1 cellular context compared by ENCODE assay signal in the genomic region with DNA sequence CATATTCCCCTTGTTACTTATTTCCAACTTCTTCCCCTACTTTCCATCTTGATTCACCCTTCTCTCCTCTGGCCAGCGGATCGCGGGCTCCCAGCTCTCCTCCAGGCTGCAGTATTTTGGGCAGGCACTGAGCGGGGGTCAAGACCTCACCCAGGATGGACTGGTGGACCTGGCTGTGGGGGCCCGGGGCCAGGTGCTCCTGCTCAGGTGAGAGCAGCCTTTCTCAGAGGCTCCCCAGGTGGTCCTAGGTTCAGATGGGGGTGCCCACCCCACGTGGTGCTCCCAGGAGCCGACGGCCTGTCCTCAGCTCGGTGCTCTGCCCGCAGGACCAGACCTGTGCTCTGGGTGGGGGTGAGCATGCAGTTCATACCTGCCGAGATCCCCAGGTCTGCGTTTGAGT.
TF ChIP-seq lines count a peak whose summit lies in the region.

No MANE protein-coding gene starts in this region.

TF ChIP-seq in HepG2, 621 proteins besides CTCF, POLR2A, EP300 and RAD21:
- TF ChIP-seq CHCHD3 (CRISPR knock-in tag; IDR thresholded peaks at IDR 0.05) (peak; percentile 8; the same call in 1 of the 2 replicates), ZC3H13 (CRISPR knock-in tag; IDR thresholded peaks at IDR 0.05) (no peak), ZNF138 (CRISPR knock-in tag; IDR thresholded peaks at IDR 0.05; ENCODE audit: low read depth) (no peak)
- TF ChIP-seq, protein P1, sequence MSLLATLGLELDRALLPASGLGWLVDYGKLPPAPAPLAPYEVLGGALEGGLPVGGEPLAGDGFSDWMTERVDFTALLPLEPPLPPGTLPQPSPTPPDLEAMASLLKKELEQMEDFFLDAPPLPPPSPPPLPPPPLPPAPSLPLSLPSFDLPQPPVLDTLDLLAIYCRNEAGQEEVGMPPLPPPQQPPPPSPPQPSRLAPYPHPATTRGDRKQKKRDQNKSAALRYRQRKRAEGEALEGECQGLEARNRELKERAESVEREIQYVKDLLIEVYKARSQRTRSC (CRISPR knock-in tag; IDR thresholded peaks at IDR 0.05; ENCODE audit: low read depth), result no peak; the same call in 1 of the 2 replicates
